Comparison of ENCODE assay signal across 9 cellular contexts in the genomic region with DNA sequence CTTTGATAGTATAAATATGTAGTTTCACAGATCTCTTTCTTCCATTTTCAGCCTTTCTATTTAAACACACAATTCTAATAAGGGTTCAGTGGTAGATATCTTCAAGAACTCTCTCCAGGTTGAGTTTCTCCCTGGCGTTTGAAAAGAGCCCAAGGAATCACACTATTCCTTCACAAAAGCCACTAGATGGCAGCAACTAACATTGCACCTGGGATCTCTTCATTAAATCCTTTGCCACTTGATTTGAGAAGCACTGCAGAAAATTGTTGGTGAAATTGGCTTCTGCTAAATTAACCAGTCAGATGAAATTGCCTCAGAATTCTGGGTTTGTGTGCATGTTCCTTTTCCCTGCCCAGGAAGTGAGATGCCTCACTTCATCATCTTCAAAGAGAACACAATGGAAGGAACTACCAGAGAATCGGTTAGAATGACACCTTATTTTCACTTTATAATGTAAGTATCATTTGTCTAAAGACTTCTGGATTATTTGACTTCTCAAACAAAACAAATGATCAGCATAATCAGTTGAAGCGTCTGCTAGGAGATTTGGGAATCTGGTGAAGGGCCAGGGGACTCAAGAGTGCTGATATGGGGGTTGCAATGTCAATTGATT. TPM values are rescaled to one million over a fixed set of nuclear protein-coding genes. Genes with fewer than 3 reads are reported as not detected.
DNase-seq lines count a peak whose midpoint lies in the region; FAIRE-seq and TF ChIP-seq lines count a peak whose summit lies in the region.
"Had no signal": no experiment of that assay in that cellular context is flagged by ENCODE, and none has a peak within 500 bp of the region (broad histone marks: within the 10 kb centered on the region; RNA-seq: fewer than 3 reads in every experiment).

No MANE protein-coding gene starts in this region.

- no peaks in the 10 kb centered on the region for H3K4me1 ChIP-seq in prostate gland (replicated peaks)

- WGBS in prostate gland: 22% methylated on average over 3 of the region's 3 CpGs

- FAIRE-seq in RCC 7860 (lab: Jason Lieb, UNC): peak; percentile 76

- no peaks in the 10 kb centered on the region for H3K36me3 ChIP-seq in prostate gland

- intact Hi-C loops in prostate gland (cut with DNase I): loop anchor here (2.0 kb wide), 1 partner anchor 588 kb away; no protein-coding TSS in a partner anchor

- no peak overlapping the region for H3K27ac ChIP-seq in prostate gland

- peak; percentile 37 for DNase-seq in DMS53 treated with DMSO at 0.1 percent for 48 hours (lab: John Stamatoyannopoulos, UW; ENCODE audit: unreplicated experiment)
- peak; percentile 35 for DNase-seq in LNCaP clone FGC (ENCODE audit: low read depth)
- peak; percentile 17 for DNase-seq in RCC 7860 (ENCODE audit: low spot score)
- peak; percentile 9 for DNase-seq in fibroblast of the conjunctiva (ENCODE audit: low read depth)
- DNase-seq in prostate gland (ENCODE audit: low spot score): no peak
- DNase-seq in activated effector memory CD4-positive, alpha-beta T cell treated with anti-CD3 and anti-CD28 coated beads, Interleukin-2, amount 50 U/mL, for 16 hours: no peak
- no peak for DNase-seq in NK-92 treated with Interleukin-12 subunit alpha and Interleukin-12 subunit beta, amount 100 ng/mL, for 24 hours (lab: John Stamatoyannopoulos, UW)
- DNase-seq in UCSD-AML1 (lab: John Stamatoyannopoulos, UW; ENCODE audit: unreplicated experiment): no peak

- TF ChIP-seq CTCF in LNCaP clone FGC (IDR thresholded peaks at IDR 0.05; ENCODE audit: control insufficient read depth, extremely low read depth, insufficient read depth) (peak; percentile 81), prostate gland (IDR thresholded peaks at IDR 0.05) (peak in 3 of 4 experiments; percentile 35 to 58 (median 45))

- no peak for TF ChIP-seq POLR2A in prostate gland (IDR thresholded peaks at IDR 0.05)

- no peaks in the 10 kb centered on the region for H3K27me3 ChIP-seq in prostate gland (replicated peaks; ENCODE audit: insufficient read depth)

- no peak overlapping the region for H3K4me3 ChIP-seq in LNCaP clone FGC (ENCODE audit: low read depth, low read length)
- no peak overlapping the region for H3K4me3 ChIP-seq in prostate gland
- H3K4me3 ChIP-seq: mucosa of descending colon had no signal

- no peaks in the 10 kb centered on the region for H3K9me3 ChIP-seq in prostate gland
- H3K9me3 ChIP-seq: mucosa of descending colon had no signal

RNA-seq across cellular contexts. Expression of a gene that starts 6.8 kb away (rescaled TPM):
- not detected for total RNA-seq in prostate gland
- total RNA-seq: mucosa of descending colon had no signal

Comparison
In these comparisons a context has a peak if more than half of its experiments do, and no peak if none do; other contexts are left out.
1. DNase-seq: peak in DMS53 treated with DMSO at 0.1 percent for 48 hours (single experiment), LNCaP clone FGC (single experiment), RCC 7860 (single experiment) and fibroblast of the conjunctiva (single experiment); none in prostate gland (single experiment), activated effector memory CD4-positive, alpha-beta T cell treated with anti-CD3 and anti-CD28 coated beads, Interleukin-2, amount 50 U/mL, for 16 hours (single experiment), NK-92 treated with Interleukin-12 subunit alpha and Interleukin-12 subunit beta, amount 100 ng/mL, for 24 hours (single experiment) and UCSD-AML1 (single experiment).